In the genomic region with DNA sequence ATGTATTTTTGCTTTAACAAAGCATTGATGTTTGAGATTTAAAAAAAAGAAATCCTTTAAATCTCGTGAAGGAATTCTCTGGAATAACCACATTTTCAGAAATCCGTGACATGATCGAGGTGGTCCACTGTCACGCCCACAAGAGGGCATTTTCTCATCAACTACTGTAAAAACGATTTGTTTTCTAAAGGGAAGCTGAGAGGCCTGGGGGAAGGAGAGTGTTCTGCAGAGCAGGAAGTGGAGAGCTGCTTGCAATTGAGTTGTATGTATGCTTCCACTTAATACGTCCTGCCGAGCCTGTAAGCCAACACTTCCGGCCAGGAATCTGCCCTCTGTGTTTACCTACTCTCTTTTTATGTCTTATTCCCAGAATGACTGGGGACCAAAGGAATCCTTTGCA, we compare ENCODE assay signal across 8 cellular contexts. TPM values are rescaled to one million over a fixed set of nuclear protein-coding genes. Genes with fewer than 3 reads are reported as not detected.
DNase-seq lines count a peak whose midpoint lies in the region; ATAC-seq and TF ChIP-seq lines count a peak whose summit lies in the region.

No MANE protein-coding gene starts in this region.

- no peaks in the 10 kb centered on the region for H3K79me1 ChIP-seq in mesendoderm (ENCODE audit: low read length)

- peak; percentile 53 for TF ChIP-seq CTCF in OCI-LY3 (IDR thresholded peaks at IDR 0.05; ENCODE audit: low read depth, low read length)

- H3K79me2 ChIP-seq in OCI-LY3 (ENCODE audit: low read length): no peaks in the 10 kb centered on the region
- no peaks in the 10 kb centered on the region for H3K79me2 ChIP-seq in mesendoderm (ENCODE audit: control insufficient read depth, insufficient read depth, low read length)

- H2BK15ac ChIP-seq in mesendoderm (replicated peaks; ENCODE audit: low read depth): no peak overlapping the region

- H4K8ac ChIP-seq in mesendoderm (ENCODE audit: low read depth, low read length): no peak overlapping the region

- H3K36me3 ChIP-seq in OCI-LY3 (replicated peaks; ENCODE audit: low read depth, low read length): no peaks in the 10 kb centered on the region
- H3K36me3 ChIP-seq in endocrine pancreas (ENCODE audit: control insufficient read depth, insufficient read depth, low read length): no peaks in the 10 kb centered on the region
- no peaks in the 10 kb centered on the region for H3K36me3 ChIP-seq in mesendoderm (ENCODE audit: control insufficient read depth, insufficient read depth, low read length)

- H4K5ac ChIP-seq in mesendoderm (ENCODE audit: low read length): no peak overlapping the region

- H3K23ac ChIP-seq in mesendoderm (ENCODE audit: low read length): no peak overlapping the region

- H3K9me3 ChIP-seq in OCI-LY3 (ENCODE audit: insufficient read depth, low read length) (no peaks in the 10 kb centered on the region), endocrine pancreas (ENCODE audit: control insufficient read depth, low read length) (no peaks in the 10 kb centered on the region)

- H2BK120ac ChIP-seq in mesendoderm (ENCODE audit: low read depth, low read length): no peak overlapping the region

- H3K4ac ChIP-seq in mesendoderm (ENCODE audit: low read depth, low read length): no peak overlapping the region

- H3K9ac ChIP-seq in OCI-LY3 (ENCODE audit: low read length): peak overlapping the region; percentile 31
- no peak overlapping the region for H3K9ac ChIP-seq in endocrine pancreas (ENCODE audit: control insufficient read depth, insufficient read depth, low read length)
- peak overlapping the region; percentile 19 for H3K9ac ChIP-seq in mesendoderm (ENCODE audit: low read length)

- WGBS in mesendoderm (ENCODE audit: extremely low coverage, insufficient coverage, low lambda C conversion rate): no CpG with 5 or more reads among the region's 8 CpGs

- H2AFZ ChIP-seq in OCI-LY3 (ENCODE audit: low read depth, low read length): peak overlapping the region; percentile 87

- DNase-seq in DMS53 (lab: John Stamatoyannopoulos, UW): peak; percentile 91
- DNase-seq in HT-29 (ENCODE audit: low spot score): peak; percentile 72
- peak; percentile 91 for DNase-seq in mesendoderm
- no peak for DNase-seq in activated gamma-delta T cell treated with Interleukin-2 at 50 U/mL for 16 hours

- H3K4me1 ChIP-seq in OCI-LY3 (ENCODE audit: low read length): peaks cover 22% of the 10 kb centered on the region
- peaks cover 5% of the 10 kb centered on the region for H3K4me1 ChIP-seq in endocrine pancreas (ENCODE audit: control insufficient read depth, insufficient read depth, low read length)
- peaks cover 5% of the 10 kb centered on the region for H3K4me1 ChIP-seq in mesendoderm (ENCODE audit: control insufficient read depth, low read depth, low read length)

- no peak overlapping the region for H3K27ac ChIP-seq in OCI-LY3 (ENCODE audit: low read length)
- no peak overlapping the region for H3K27ac ChIP-seq in mesendoderm (ENCODE audit: low read depth, low read length)

- H3K56ac ChIP-seq in mesendoderm (ENCODE audit: low read length): peak overlapping the region; percentile 65

- peak overlapping the region; percentile 62 for H3K4me3 ChIP-seq in OCI-LY3 (ENCODE audit: low read length)
- peak overlapping the region; percentile 65 for H3K4me3 ChIP-seq in endocrine pancreas (ENCODE audit: control insufficient read depth, insufficient read depth, low read length)
- no peak overlapping the region for H3K4me3 ChIP-seq in mesendoderm (ENCODE audit: low read length)

- no peak overlapping the region for H2AK5ac ChIP-seq in mesendoderm (ENCODE audit: low read length)

- H3K18ac ChIP-seq in mesendoderm (ENCODE audit: low read length): peak overlapping the region; percentile 81

- H3K27me3 ChIP-seq in OCI-LY3 (ENCODE audit: low read depth, low read length) (no peaks in the 10 kb centered on the region), endocrine pancreas (ENCODE audit: control insufficient read depth, insufficient read depth, low read length) (no peaks in the 10 kb centered on the region), mesendoderm (ENCODE audit: insufficient read depth, low read length, poor library complexity) (no peaks in the 10 kb centered on the region)

- H4K20me1 ChIP-seq in OCI-LY3 (ENCODE audit: insufficient read depth, low read length): no peaks in the 10 kb centered on the region

- H3K4me2 ChIP-seq in OCI-LY3 (ENCODE audit: low read length): peak overlapping the region; percentile 71
- no peak overlapping the region for H3K4me2 ChIP-seq in mesendoderm (ENCODE audit: low read length)

- ATAC-seq in GM21390 (IDR thresholded peaks at IDR 0.05; ENCODE audit: unreplicated experiment) (peak; percentile 66), GM19467 (IDR thresholded peaks at IDR 0.05; ENCODE audit: unreplicated experiment) (no peak)

- H2BK5ac ChIP-seq in mesendoderm (ENCODE audit: low read length): no peak overlapping the region

RNA-seq across cellular contexts. Expression of a gene that starts 19.4 kb away (rescaled TPM):
- 0.18 and 0.94 TPM in 2 replicates for total RNA-seq in HT-29 (2014; rRNA removed; shearing (Covaris generic))
- polyA plus RNA-seq in mesendoderm (2013, experiment 1 of 2): 1.7 TPM
- polyA plus RNA-seq in mesendoderm (2013, experiment 2 of 2): 1.6 TPM
